Comparison of ENCODE assay signal across 26 cellular contexts in genomic region chr11:1230121-1230455, GRCh38. TPM values are rescaled to one million over a fixed set of nuclear protein-coding genes. Genes with fewer than 3 reads are reported as not detected.
"Had no signal": no experiment of that assay in that cellular context is flagged by ENCODE, and none has a peak within 500 bp of the region (broad histone marks: within the 10 kb centered on the region; RNA-seq: fewer than 3 reads in every experiment).

No MANE protein-coding gene starts in this region.

- H3K36me3 ChIP-seq: lower lobe of right lung, prostate gland, right atrium auricular region, transverse colon, uterus had no signal

- H3K4me3 ChIP-seq: lower lobe of right lung, prostate gland, right atrium auricular region, skin epidermis, stomach, transverse colon, uterus had no signal

- DNase-seq: activated B cell treated with CpG ODN at 0.5 μM for 24 hours; activated CD4-positive, alpha-beta memory T cell treated with anti-CD3 and anti-CD28 coated beads, Interleukin-2, amount 10 ng/mL, durations not matched to agents 7 days and 5 days; activated CD4-positive, alpha-beta T cell treated with anti-CD3 and anti-CD28 coated beads for 36 hours; activated CD8-positive, alpha-beta memory T cell treated with anti-CD3 and anti-CD28 coated beads, Interleukin-2, amount 10 ng/mL, durations not matched to agents 7 days and 5 days; activated T-cell treated with anti-CD3 and anti-CD28 coated beads for 4 hours; caudate nucleus; dermis blood vessel endothelial cell; effector memory CD4-positive, alpha-beta T cell; foreskin melanocyte; hippocampal formation; mesendoderm; naive thymus-derived CD4-positive, alpha-beta T cell; stimulated activated CD4-positive, alpha-beta T cell treated with anti-CD3 and anti-CD28 coated beads, Interleukin-15, amount 100 ng/mL, for 24 hours; stomach; uterus had no signal

- ATAC-seq: activated CD4-positive, alpha-beta T cell treated with anti-CD3 and anti-CD28 coated beads for 36 hours; activated CD8-positive, alpha-beta memory T cell treated with anti-CD3 and anti-CD28 coated beads, Interleukin-2, amount 10 ng/mL, durations not matched to agents 7 days and 5 days; activated naive CD4-positive, alpha-beta T cell treated with anti-CD3 and anti-CD28 coated beads, Interleukin-2, amount 50 U/mL, for 72 hours; esophagus mucosa; lower lobe of right lung; naive thymus-derived CD4-positive, alpha-beta T cell; stimulated activated memory B cell treated with anti-CD40 and anti-IgM and Interleukin-4, amounts not matched to agents 10 μg/mL and 1 μg/mL and 100 μg/mL, for 72 hours had no signal

- FAIRE-seq: endothelial cell of umbilical vein had no signal

- H3K27ac ChIP-seq: lower lobe of right lung, prostate gland, right atrium auricular region, skin epidermis, stomach, uterus had no signal

- H3K27me3 ChIP-seq: right atrium auricular region, transverse colon had no signal

- H3K9me3 ChIP-seq: lower lobe of right lung, prostate gland, right atrium auricular region, stomach, transverse colon, uterus had no signal

- H3K4me1 ChIP-seq: lower lobe of right lung, prostate gland, right atrium auricular region, uterus had no signal

RNA-seq across cellular contexts. Expression of gene MUC5B, which starts 7.2 kb away (rescaled TPM):
- total RNA-seq: activated B cell treated with CpG ODN at 0.5 μM for 24 hours; activated CD4-positive, alpha-beta memory T cell treated with anti-CD3 and anti-CD28 coated beads, Interleukin-2, amount 10 ng/mL, durations not matched to agents 7 days and 5 days; activated CD4-positive, alpha-beta T cell treated with anti-CD3 and anti-CD28 coated beads for 36 hours; activated CD8-positive, alpha-beta memory T cell treated with anti-CD3 and anti-CD28 coated beads, Interleukin-2, amount 10 ng/mL, durations not matched to agents 7 days and 5 days; activated naive CD4-positive, alpha-beta T cell treated with anti-CD3 and anti-CD28 coated beads, Interleukin-2, amount 50 U/mL, for 72 hours; aorta; dermis blood vessel endothelial cell; endothelial cell of umbilical vein; naive thymus-derived CD4-positive, alpha-beta T cell; right atrium auricular region; temporal lobe had no signal
- polyA plus RNA-seq: endothelial cell of umbilical vein; naive thymus-derived CD4-positive, alpha-beta T cell had no signal
